In genomic region chr10:72011976-72012512, GRCh38 we compare ENCODE assay signal across 27 cellular contexts. TPM values are rescaled to one million over a fixed set of nuclear protein-coding genes. Genes with fewer than 3 reads are reported as not detected.
A peak's percentile ranks its signal among the peaks of the same experiment; 100 is the strongest.
DNase-seq lines count a peak whose midpoint lies in the region; ATAC-seq and TF ChIP-seq lines count a peak whose summit lies in the region.
"Had no signal": no experiment of that assay in that cellular context is flagged by ENCODE, and none has a peak within 500 bp of the region (broad histone marks: within the 10 kb centered on the region; RNA-seq: fewer than 3 reads in every experiment).

No MANE protein-coding gene starts in this region.

- ATAC-seq in heart left ventricle, result no peak
- ATAC-seq in psoas muscle, result no peak
- ATAC-seq in activated T-helper 17 cell treated with anti-CD3 and anti-CD28 coated beads, Interleukin-2, amount 50 U/mL, for 72 hours (replicated peaks), result no peak
- ATAC-seq in GM21737 (IDR thresholded peaks at IDR 0.05; ENCODE audit: unreplicated experiment), result no peak
- ATAC-seq: A549; activated CD8-positive, alpha-beta T cell treated with anti-CD3 and anti-CD28 coated beads for 36 hours; GM23338 had no signal

- TF ChIP-seq POLR2A in heart left ventricle (IDR thresholded peaks at IDR 0.05) (no peak), vagina (IDR thresholded peaks at IDR 0.05) (no peak)

- no peak overlapping the region for H3K27ac Mint-ChIP-seq in activated T-helper 17 cell treated with anti-CD3 and anti-CD28 coated beads, Interleukin-2, amount 50 U/mL, for 72 hours
- H3K27ac Mint-ChIP-seq: activated CD8-positive, alpha-beta T cell treated with anti-CD3 and anti-CD28 coated beads for 36 hours; activated naive CD4-positive, alpha-beta T cell treated with anti-CD3 and anti-CD28 coated beads, Interleukin-2, amount 50 U/mL, for 24 hours; activated T-helper 2 cell treated with anti-CD3 and anti-CD28 coated beads, Interferon-gamma antibody, Interleukin-2, Interleukin-4, amounts not matched to agents 10 μg/mL and 5 μg/mL and 100 μg/mL, durations not matched to agents 14 hours and 24 hours and 36 hours; GM23338; progenitor cell of endocrine pancreas; T-helper 1 cell treated with Interleukin-12 subunit alpha and Interleukin-12 subunit beta and Interleukin-4 antibody, amounts not matched to agents 30 μg/mL and 1 μg/mL, for 36 hours had no signal

- H3K4me1 ChIP-seq in left ventricle myocardium inferior (peaks cover 97% of the 10 kb centered on the region), heart left ventricle (peaks cover 7 to 89% (median 65%) of the 10 kb centered on the region in 12 donors), psoas muscle (peaks cover 67% of the 10 kb centered on the region), vagina (peaks cover 57% of the 10 kb centered on the region)

- H3K36me3 Mint-ChIP-seq in activated T-helper 17 cell treated with anti-CD3 and anti-CD28 coated beads, Interleukin-2, amount 50 U/mL, for 72 hours (ENCODE audit: low read depth), result no peaks in the 10 kb centered on the region
- H3K36me3 Mint-ChIP-seq: activated naive CD4-positive, alpha-beta T cell treated with anti-CD3 and anti-CD28 coated beads, Interleukin-2, amount 50 U/mL, for 24 hours; CD8-positive, alpha-beta memory T cell had no signal

- no peaks in the 10 kb centered on the region for H3K27me3 ChIP-seq in left ventricle myocardium inferior (ENCODE audit: low read depth)
- H3K27me3 ChIP-seq in heart left ventricle, result no peaks in the 10 kb centered on the region
- H3K27me3 ChIP-seq in dorsolateral prefrontal cortex, result no peaks in the 10 kb centered on the region
- no peaks in the 10 kb centered on the region for H3K27me3 ChIP-seq in psoas muscle (ENCODE audit: insufficient read depth in 3 of 3, low read length in 2 of 3)
- no peaks in the 10 kb centered on the region for H3K27me3 ChIP-seq in vagina
- H3K27me3 ChIP-seq: neutrophil had no signal

- no peak overlapping the region for H3K4me3 ChIP-seq in left ventricle myocardium inferior
- H3K4me3 ChIP-seq in heart left ventricle, result no peak overlapping the region
- peak overlapping the region in 1 of 59 donors; percentile 5 for H3K4me3 ChIP-seq in dorsolateral prefrontal cortex
- H3K4me3 ChIP-seq in psoas muscle, result no peak overlapping the region
- H3K4me3 ChIP-seq in vagina, result no peak overlapping the region
- H3K4me3 ChIP-seq: A549, GM23338, lung had no signal

- H3K4me3 Mint-ChIP-seq in activated T-helper 17 cell treated with anti-CD3 and anti-CD28 coated beads, Interleukin-2, amount 50 U/mL, for 72 hours, result no peak overlapping the region
- H3K4me3 Mint-ChIP-seq: activated CD8-positive, alpha-beta T cell treated with anti-CD3 and anti-CD28 coated beads for 36 hours; activated naive CD4-positive, alpha-beta T cell treated with anti-CD3 and anti-CD28 coated beads, Interleukin-2, amount 50 U/mL, for 24 hours; central memory CD8-positive, alpha-beta T cell; GM23338; T-helper 1 cell treated with Interleukin-12 subunit alpha and Interleukin-12 subunit beta and Interleukin-4 antibody, amounts not matched to agents 30 μg/mL and 1 μg/mL, for 36 hours had no signal

- H3K36me3 ChIP-seq in left ventricle myocardium inferior (peaks cover 19% of the 10 kb centered on the region), heart left ventricle (peaks cover 6 to 23% (median 16%) of the 10 kb centered on the region in 9 donors), psoas muscle (ENCODE audit: insufficient read depth in 1 of 2, low read depth in 1 of 2) (peaks cover 0 to 17% of the 10 kb centered on the region in 2 donors), vagina (peaks cover 0 to 14% of the 10 kb centered on the region in 2 donors)
- H3K36me3 ChIP-seq: neutrophil had no signal

- no peak for TF ChIP-seq CTCF in left ventricle myocardium inferior (IDR thresholded peaks at IDR 0.05; ENCODE audit: borderline replicate concordance)
- TF ChIP-seq CTCF in heart left ventricle (IDR thresholded peaks at IDR 0.05), result no peak
- TF ChIP-seq CTCF in dorsolateral prefrontal cortex (IDR thresholded peaks at IDR 0.05 in 54 of 56, conservative IDR thresholded peaks at IDR 0.05 in 2 of 56; ENCODE audit: low read depth in 1 of 56, partially characterized antibody in 56 of 56), result no peak
- no peak for TF ChIP-seq CTCF in psoas muscle (IDR thresholded peaks at IDR 0.05)
- TF ChIP-seq CTCF in vagina (IDR thresholded peaks at IDR 0.05), result no peak

- DNase-seq in left ventricle myocardium inferior (no peak), heart left ventricle (no peak), dorsolateral prefrontal cortex (no peak), psoas muscle (no peak), vagina (ENCODE audit: extremely low spot score in 2 of 2) (peak in 1 of 2 donors; percentile 94), NCI-H345 (lab: John Stamatoyannopoulos, UW) (no peak)
- DNase-seq: activated CD8-positive, alpha-beta T cell treated with anti-CD3 and anti-CD28 coated beads for 36 hours; AML-193; CD8-positive, alpha-beta memory T cell; Kasumi-1; MV-4-11; NCI-H1436 treated with DMSO at 0.1 percent for 48 hours; NCI-H82; RPMI8226; SK-N-SH had no signal

- H3K9me3 Mint-ChIP-seq in activated T-helper 17 cell treated with anti-CD3 and anti-CD28 coated beads, Interleukin-2, amount 50 U/mL, for 72 hours, result no peaks in the 10 kb centered on the region
- H3K9me3 Mint-ChIP-seq: activated CD8-positive, alpha-beta T cell treated with anti-CD3 and anti-CD28 coated beads for 36 hours; activated naive CD4-positive, alpha-beta T cell treated with anti-CD3 and anti-CD28 coated beads, Interleukin-2, amount 50 U/mL, for 24 hours; activated T-helper 2 cell treated with anti-CD3 and anti-CD28 coated beads, Interferon-gamma antibody, Interleukin-2, Interleukin-4, amounts not matched to agents 10 μg/mL and 5 μg/mL and 100 μg/mL, durations not matched to agents 14 hours and 24 hours and 36 hours; CD8-positive, alpha-beta memory T cell; central memory CD8-positive, alpha-beta T cell; GM23338; T-helper 1 cell treated with Interleukin-12 subunit alpha and Interleukin-12 subunit beta and Interleukin-4 antibody, amounts not matched to agents 30 μg/mL and 1 μg/mL, for 36 hours had no signal

- H3K4me1 Mint-ChIP-seq in activated T-helper 17 cell treated with anti-CD3 and anti-CD28 coated beads, Interleukin-2, amount 50 U/mL, for 72 hours, result no peaks in the 10 kb centered on the region
- H3K4me1 Mint-ChIP-seq: activated naive CD4-positive, alpha-beta T cell treated with anti-CD3 and anti-CD28 coated beads, Interleukin-2, amount 50 U/mL, for 24 hours; CD8-positive, alpha-beta memory T cell; central memory CD8-positive, alpha-beta T cell had no signal

- WGBS in heart left ventricle, 4 donors, result 91 to 96% (median 95%) methylated on average over 5 to 7 of the region's 7 CpGs
- WGBS in psoas muscle, 3 donors, result 75 to 88% (median 85%) methylated on average over 7 of the region's 7 CpGs

- H3K27me3 Mint-ChIP-seq in activated T-helper 17 cell treated with anti-CD3 and anti-CD28 coated beads, Interleukin-2, amount 50 U/mL, for 72 hours, result no peaks in the 10 kb centered on the region
- H3K27me3 Mint-ChIP-seq: activated CD8-positive, alpha-beta T cell treated with anti-CD3 and anti-CD28 coated beads for 36 hours; activated naive CD4-positive, alpha-beta T cell treated with anti-CD3 and anti-CD28 coated beads, Interleukin-2, amount 50 U/mL, for 24 hours; central memory CD8-positive, alpha-beta T cell; progenitor cell of endocrine pancreas had no signal

- H3K9me3 ChIP-seq in left ventricle myocardium inferior (replicated peaks) (no peaks in the 10 kb centered on the region), heart left ventricle (no peaks in the 10 kb centered on the region), psoas muscle (no peaks in the 10 kb centered on the region), vagina (no peaks in the 10 kb centered on the region)
- H3K9me3 ChIP-seq: A549, neutrophil, SK-N-SH had no signal

- intact Hi-C loops in left ventricle myocardium inferior (cut with micrococcal nuclease), result no loop called here
- intact Hi-C loops in heart left ventricle (cut with DNase I), result loop anchor here in 4 of 10 donors (2.0 to 5.0 kb wide), 4 partner anchors 19 to 45 kb away; no protein-coding TSS in a partner anchor
- intact Hi-C loops in dorsolateral prefrontal cortex (cut with DNase I), result loop anchor here in 1 of 2 donors (1.0 kb wide), 1 partner anchor 32 kb away; no protein-coding TSS in a partner anchor
- intact Hi-C loops in psoas muscle (cut with DNase I), result no loop called here
- intact Hi-C loops in vagina (cut with DNase I), result loop anchor here (10.0 kb wide), 1 partner anchor 47 kb away; the partner anchor contains the start of gene CHST3

- H3K27ac ChIP-seq in left ventricle myocardium inferior (replicated peaks) (peak overlapping the region; percentile 92), heart left ventricle (peak overlapping the region in 5 of 12 donors; percentile 63 to 93 (median 85)), dorsolateral prefrontal cortex (peak overlapping the region; percentile 71 to 100 (median 96)), psoas muscle (peak overlapping the region; percentile 25), vagina (peak overlapping the region; percentile 89)
- H3K27ac ChIP-seq: A549, HL-60, neutrophil had no signal

RNA-seq across cellular contexts. Expression of gene CHST3, which starts 47.8 kb away (rescaled TPM):
- total RNA-seq in left ventricle myocardium inferior, result 18.0 TPM
- 10 to 100 TPM; 12.0 to 51.3 (median 25.0) TPM for total RNA-seq in heart left ventricle
- polyA plus RNA-seq in heart left ventricle, result 10 to 100 TPM in 1 of 2 donors, 1 to 10 TPM in 1; 8.1 to 30.4 TPM
- 10 to 100 TPM in 108 of 120 experiments, 1 to 10 TPM in 12; 7.0 to 62.9 (median 19.6) TPM for total RNA-seq in dorsolateral prefrontal cortex
- total RNA-seq in psoas muscle, result 10 to 100 TPM; 10.6 to 44.0 (median 16.6) TPM
- polyA plus RNA-seq in psoas muscle, result 10 to 100 TPM in 1 of 3 donors, 1 to 10 TPM in 2; 3.3 to 12.1 (median 8.2) TPM
- 26.0 TPM for total RNA-seq in vagina
- total RNA-seq in activated T-helper 17 cell treated with anti-CD3 and anti-CD28 coated beads, Interleukin-2, amount 50 U/mL, for 72 hours, result under 1 TPM in 1 of 2 donors, not detected in 1; 0.19 TPM
- polyA plus RNA-seq: CD8-positive, alpha-beta memory T cell had no signal

Comparison
In these comparisons a context has a peak if more than half of its experiments do, and no peak if none do; other contexts are left out.
1. RNA of gene CHST3, which starts 47.8 kb away (total RNA-seq): 26.0 TPM in vagina (single experiment), 12.0 to 51.3 TPM in heart left ventricle, 7.0 to 62.9 TPM in dorsolateral prefrontal cortex, 18.0 TPM in left ventricle myocardium inferior (single experiment) and 10.6 to 44.0 TPM in psoas muscle; 0.19 TPM in activated T-helper 17 cell treated with anti-CD3 and anti-CD28 coated beads, Interleukin-2, amount 50 U/mL, for 72 hours; every median in the first group is over 4 times any median in the second.